ENCODE assay signal across 24 cellular contexts in genomic region chr4:3343358-3343757, GRCh38. TPM values are rescaled to one million over a fixed set of nuclear protein-coding genes. Genes with fewer than 3 reads are reported as not detected.
DNase-seq lines count a peak whose midpoint lies in the region; ATAC-seq and TF ChIP-seq lines count a peak whose summit lies in the region.
"Had no signal": no experiment of that assay in that cellular context is flagged by ENCODE, and none has a peak within 500 bp of the region (broad histone marks: within the 10 kb centered on the region; RNA-seq: fewer than 3 reads in every experiment).

No MANE protein-coding gene starts in this region.

- H3K4me3 Mint-ChIP-seq in activated CD4-positive, alpha-beta T cell treated with anti-CD3 and anti-CD28 coated beads, Interleukin-2, amount 10 ng/mL, durations not matched to agents 24 days and 14 days, result no peak overlapping the region
- H3K4me3 Mint-ChIP-seq: CD4-positive, alpha-beta memory T cell; GM23338 had no signal

- H3K4me1 ChIP-seq in BLaER1 (peaks cover 73% of the 10 kb centered on the region), osteoblast (ENCODE audit: insufficient read depth, low read length) (peaks cover 17% of the 10 kb centered on the region), gastrocnemius medialis (peaks cover 5 to 8% of the 10 kb centered on the region in 2 donors)
- H3K4me1 ChIP-seq: HAP-1 had no signal

- TF ChIP-seq CTCF in VCaP (conservative IDR thresholded peaks at IDR 0.05), result no peak
- TF ChIP-seq CTCF in osteoblast (IDR thresholded peaks at IDR 0.05; ENCODE audit: extremely low read depth, low read depth, low read length), result no peak
- TF ChIP-seq CTCF in gastrocnemius medialis (IDR thresholded peaks at IDR 0.05 in 4 of 5, conservative IDR thresholded peaks at IDR 0.05 in 1 of 5), result no peak

- H3K4me3 ChIP-seq in BLaER1 (no peak overlapping the region), osteoblast (ENCODE audit: insufficient read depth, low read length) (no peak overlapping the region), gastrocnemius medialis (no peak overlapping the region)
- H3K4me3 ChIP-seq: GM23338, HAP-1, MG63 had no signal

- peak; percentile 30 for DNase-seq in activated CD4-positive, alpha-beta T cell treated with anti-CD3 and anti-CD28 coated beads, Interleukin-2, amount 10 ng/mL, durations not matched to agents 24 days and 14 days
- DNase-seq in activated CD4-positive, alpha-beta T cell treated with anti-CD3 and anti-CD28 coated beads for 1 hour, result no peak
- DNase-seq in osteoblast (ENCODE audit: insufficient read length, low spot score, missing footprints) (no peak), NCI-H2081 (lab: John Stamatoyannopoulos, UW) (no peak), anterior cingulate cortex (lab: John Stamatoyannopoulos, UW) (no peak), gastrocnemius medialis (no peak)
- DNase-seq: 8988T; AML-193; CD4-positive, alpha-beta memory T cell; COR-L47; DMS53; KBM-7; MG63; NCI-H1105 treated with DMSO at 0.1 percent for 48 hours; NCI-H146; NCI-H1930; NCI-H446; NCI-H524 treated with DMSO at 0.1 percent for 48 hours; NCI-H774; PC-3 had no signal

- ATAC-seq in gastrocnemius medialis, result no peak
- ATAC-seq: GM23338, PC-3 had no signal

- intact Hi-C loops in activated CD4-positive, alpha-beta T cell treated with anti-CD3 and anti-CD28 coated beads, Interleukin-2, amount 10 ng/mL, durations not matched to agents 24 days and 14 days (cut with micrococcal nuclease), result loop anchor here (10.0 kb wide), 1 partner anchor 541 kb away; no protein-coding TSS in a partner anchor
- intact Hi-C loops in gastrocnemius medialis (cut with DNase I; ENCODE audit: low total_unique reads), result loop anchor here (5.0 to 10.0 kb wide), 2 partner anchors 146 to 239 kb away; no protein-coding TSS in a partner anchor

- in situ Hi-C loops in gastrocnemius medialis (cut with MboI; ENCODE audit: low sequenced_read_pairs in 4 of 4), result loop anchor here in 2 of 4 donors (10.0 kb wide), 2 partner anchors 91 to 111 kb away; no protein-coding TSS in a partner anchor

- H3K9me3 Mint-ChIP-seq in activated CD4-positive, alpha-beta T cell treated with anti-CD3 and anti-CD28 coated beads, Interleukin-2, amount 10 ng/mL, durations not matched to agents 24 days and 14 days, result no peaks in the 10 kb centered on the region
- H3K9me3 Mint-ChIP-seq: CD4-positive, alpha-beta memory T cell; GM23338 had no signal

- H3K27me3 ChIP-seq in BLaER1, result no peaks in the 10 kb centered on the region
- H3K27me3 ChIP-seq in osteoblast (ENCODE audit: insufficient read depth, low read length), result no peaks in the 10 kb centered on the region
- H3K27me3 ChIP-seq in gastrocnemius medialis, result no peaks in the 10 kb centered on the region
- H3K27me3 ChIP-seq: MG63 had no signal

- peaks cover 8% of the 10 kb centered on the region for H3K4me1 Mint-ChIP-seq in activated CD4-positive, alpha-beta T cell treated with anti-CD3 and anti-CD28 coated beads, Interleukin-2, amount 10 ng/mL, durations not matched to agents 24 days and 14 days

- H3K27me3 Mint-ChIP-seq in activated CD4-positive, alpha-beta T cell treated with anti-CD3 and anti-CD28 coated beads, Interleukin-2, amount 10 ng/mL, durations not matched to agents 24 days and 14 days, result peaks cover 1% of the 10 kb centered on the region
- H3K27me3 Mint-ChIP-seq: CD4-positive, alpha-beta memory T cell had no signal

- H3K9me3 ChIP-seq in BLaER1 (no peaks in the 10 kb centered on the region), osteoblast (ENCODE audit: low read depth, low read length) (no peaks in the 10 kb centered on the region), gastrocnemius medialis (no peaks in the 10 kb centered on the region)
- H3K9me3 ChIP-seq: HAP-1, MG63 had no signal

- H3K9ac ChIP-seq in BLaER1, result 0 out of 2 replicates have a peak overlapping the region, but pooled peaks have one; percentile 9

- H2AFZ ChIP-seq in osteoblast (ENCODE audit: low read length), result no peak overlapping the region
- H2AFZ ChIP-seq: GM23338 had no signal

- H3K27ac ChIP-seq in BLaER1 (no peak overlapping the region), VCaP (peak overlapping the region; percentile 69), osteoblast (ENCODE audit: low read depth, low read length) (peak overlapping the region; percentile 91), gastrocnemius medialis (no peak overlapping the region)

- H3K4me2 ChIP-seq in BLaER1 (no peak overlapping the region), osteoblast (ENCODE audit: insufficient read depth, low read length) (no peak overlapping the region)
- H3K4me2 ChIP-seq: GM23338 had no signal

- H3K27ac Mint-ChIP-seq in activated CD4-positive, alpha-beta T cell treated with anti-CD3 and anti-CD28 coated beads, Interleukin-2, amount 10 ng/mL, durations not matched to agents 24 days and 14 days, result no peak overlapping the region
- H3K27ac Mint-ChIP-seq: GM23338 had no signal

- H3K36me3 ChIP-seq in BLaER1 (peaks cover 59% of the 10 kb centered on the region), osteoblast (ENCODE audit: insufficient read depth, low read length) (peaks cover 3% of the 10 kb centered on the region), gastrocnemius medialis (no peaks in the 10 kb centered on the region)
- H3K36me3 ChIP-seq: HAP-1, MG63 had no signal

- H3K36me3 Mint-ChIP-seq in activated CD4-positive, alpha-beta T cell treated with anti-CD3 and anti-CD28 coated beads, Interleukin-2, amount 10 ng/mL, durations not matched to agents 24 days and 14 days (ENCODE audit: low read depth), result no peaks in the 10 kb centered on the region

- peaks cover 84% of the 10 kb centered on the region for H4K20me1 ChIP-seq in BLaER1
- peaks cover 8% of the 10 kb centered on the region for H4K20me1 ChIP-seq in osteoblast (ENCODE audit: insufficient read depth, low read length)

- TF ChIP-seq POLR2A in gastrocnemius medialis (IDR thresholded peaks at IDR 0.05), result no peak

- H3K79me2 ChIP-seq in osteoblast (ENCODE audit: insufficient read depth, low read length), result peaks cover 10% of the 10 kb centered on the region

RNA-seq across cellular contexts. Expression of gene RGS12, which starts 50.5 kb away (rescaled TPM):
- 3.3 and 3.7 TPM in 2 replicates for total RNA-seq in activated CD4-positive, alpha-beta T cell treated with anti-CD3 and anti-CD28 coated beads, Interleukin-2, amount 10 ng/mL, durations not matched to agents 24 days and 14 days
- total RNA-seq in osteoblast (19.2 and 61.2 TPM in 2 replicates), gastrocnemius medialis (10 to 100 TPM in 3 of 4 donors, 1 to 10 TPM in 1; 9.1 to 22.6 (median 21.1) TPM)

Comparison
In these comparisons a context has a peak if more than half of its experiments do, and no peak if none do; other contexts are left out.
1. H3K27ac ChIP-seq: peak in VCaP (single experiment) and osteoblast (single experiment); none in BLaER1 (single experiment) and gastrocnemius medialis (0 of 4).